ENCODE assay signal across 1 cellular context in the genomic region with DNA sequence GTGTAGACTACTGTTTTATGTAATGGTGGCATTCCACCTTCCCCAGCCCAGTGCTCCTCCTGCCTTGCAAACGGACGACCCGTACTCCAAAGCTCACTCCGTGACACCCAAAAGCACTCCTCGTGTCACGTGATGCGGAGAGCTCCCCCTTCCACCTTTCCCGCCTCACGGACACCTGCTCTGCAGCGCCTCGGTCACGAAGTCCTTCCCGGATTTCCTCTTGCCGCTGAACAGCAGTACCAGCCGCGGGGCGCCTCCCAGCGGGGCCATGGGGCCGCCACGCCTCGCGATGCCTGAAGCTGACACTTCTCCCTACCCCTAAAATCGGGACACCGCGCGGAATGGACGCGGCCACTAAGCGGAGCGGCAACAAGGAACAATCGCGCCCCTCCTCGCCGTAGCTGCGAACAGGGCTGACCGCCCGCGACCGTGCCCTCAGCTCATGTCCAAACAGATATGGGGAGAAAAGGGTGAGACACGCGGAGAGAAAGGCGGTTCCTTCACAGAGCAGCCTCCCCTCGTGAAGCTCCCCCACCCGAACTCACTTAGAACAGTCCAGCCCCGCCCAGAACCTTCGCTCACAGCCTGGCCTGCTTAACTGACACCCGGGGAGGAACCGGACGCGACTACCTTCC.
A peak's percentile ranks its signal among the peaks of the same experiment; 100 is the strongest.
TF ChIP-seq lines count a peak whose summit lies in the region.

A gene (minus strand): TSS at position 304 of the 635 bp plus-strand sequence. CDS start 34 bp downstream, at position 270.

TF ChIP-seq in WTC11, 78 proteins besides CTCF, POLR2A, EP300 and RAD21 (continued from another document):
- TF ChIP-seq, protein P1, sequence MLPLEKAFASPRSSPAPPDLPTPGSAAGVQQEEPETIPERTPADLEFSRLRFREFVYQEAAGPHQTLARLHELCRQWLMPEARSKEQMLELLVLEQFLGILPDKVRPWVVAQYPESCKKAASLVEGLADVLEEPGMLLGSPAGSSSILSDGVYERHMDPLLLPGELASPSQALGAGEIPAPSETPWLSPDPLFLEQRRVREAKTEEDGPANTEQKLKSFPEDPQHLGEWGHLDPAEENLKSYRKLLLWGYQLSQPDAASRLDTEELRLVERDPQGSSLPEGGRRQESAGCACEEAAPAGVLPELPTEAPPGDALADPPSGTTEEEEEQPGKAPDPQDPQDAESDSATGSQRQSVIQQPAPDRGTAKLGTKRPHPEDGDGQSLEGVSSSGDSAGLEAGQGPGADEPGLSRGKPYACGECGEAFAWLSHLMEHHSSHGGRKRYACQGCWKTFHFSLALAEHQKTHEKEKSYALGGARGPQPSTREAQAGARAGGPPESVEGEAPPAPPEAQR (CRISPR knock-in tag; IDR thresholded peaks at IDR 0.05) = no peak
- TF ChIP-seq, protein P2, sequence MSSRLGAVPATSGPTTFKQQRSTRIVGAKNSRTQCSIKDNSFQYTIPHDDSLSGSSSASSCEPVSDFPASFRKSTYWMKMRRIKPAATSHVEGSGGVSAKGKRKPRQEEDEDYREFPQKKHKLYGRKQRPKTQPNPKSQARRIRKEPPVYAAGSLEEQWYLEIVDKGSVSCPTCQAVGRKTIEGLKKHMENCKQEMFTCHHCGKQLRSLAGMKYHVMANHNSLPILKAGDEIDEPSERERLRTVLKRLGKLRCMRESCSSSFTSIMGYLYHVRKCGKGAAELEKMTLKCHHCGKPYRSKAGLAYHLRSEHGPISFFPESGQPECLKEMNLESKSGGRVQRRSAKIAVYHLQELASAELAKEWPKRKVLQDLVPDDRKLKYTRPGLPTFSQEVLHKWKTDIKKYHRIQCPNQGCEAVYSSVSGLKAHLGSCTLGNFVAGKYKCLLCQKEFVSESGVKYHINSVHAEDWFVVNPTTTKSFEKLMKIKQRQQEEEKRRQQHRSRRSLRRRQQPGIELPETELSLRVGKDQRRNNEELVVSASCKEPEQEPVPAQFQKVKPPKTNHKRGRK (CRISPR knock-in tag; IDR thresholded peaks at IDR 0.05; ENCODE audit: borderline replicate concordance) = no peak
- TF ChIP-seq NR3C1 (CRISPR knock-in tag; conservative IDR thresholded peaks at IDR 0.05; ENCODE audit: low read depth) (no peak), JAZF1 (CRISPR knock-in tag; IDR thresholded peaks at IDR 0.05) (no peak), ZNF416 (CRISPR knock-in tag; IDR thresholded peaks at IDR 0.05) (no peak), SP1 (CRISPR knock-in tag; conservative IDR thresholded peaks at IDR 0.05) (peak; percentile 80), MYBL2 (CRISPR knock-in tag; IDR thresholded peaks at IDR 0.05) (peak; percentile 96), ETV6 (CRISPR knock-in tag; IDR thresholded peaks at IDR 0.05) (peak; percentile 99), RORB (CRISPR knock-in tag; IDR thresholded peaks at IDR 0.05) (no peak), NR1H2 (CRISPR knock-in tag; IDR thresholded peaks at IDR 0.05) (peak; percentile 86), MXD4 (CRISPR knock-in tag; IDR thresholded peaks at IDR 0.05; ENCODE audit: borderline replicate concordance) (no peak), RELA (CRISPR knock-in tag; IDR thresholded peaks at IDR 0.05; ENCODE audit: borderline replicate concordance) (peak; percentile 96), CREB1 (CRISPR knock-in tag; IDR thresholded peaks at IDR 0.05) (peak; percentile 95), SOX15 (CRISPR knock-in tag; IDR thresholded peaks at IDR 0.05) (no peak), CBFB (CRISPR knock-in tag; IDR thresholded peaks at IDR 0.05; ENCODE audit: low read depth) (no peak), CREM (CRISPR knock-in tag; IDR thresholded peaks at IDR 0.05) (peak; percentile 24; the same call in 1 of the 2 replicates), ZNF396 (CRISPR knock-in tag; IDR thresholded peaks at IDR 0.05; ENCODE audit: borderline replicate concordance) (no peak), ZNF121 (CRISPR knock-in tag; IDR thresholded peaks at IDR 0.05) (peak; percentile 84), SMAD3 (CRISPR knock-in tag; IDR thresholded peaks at IDR 0.05; ENCODE audit: borderline replicate concordance) (peak; percentile 99), TEAD1 (CRISPR knock-in tag; IDR thresholded peaks at IDR 0.05) (peak; percentile 98), ZBTB21 (CRISPR knock-in tag; IDR thresholded peaks at IDR 0.05; ENCODE audit: borderline replicate concordance) (peak; percentile 84; the same call in 1 of the 2 replicates), ZNF138 (CRISPR knock-in tag; conservative IDR thresholded peaks at IDR 0.05) (peak; percentile 79; the same call in 1 of the 2 replicates), PRRX2 (CRISPR knock-in tag; IDR thresholded peaks at IDR 0.05) (no peak), FOXK1 (CRISPR knock-in tag; IDR thresholded peaks at IDR 0.05) (peak; percentile 97), ZNF317 (CRISPR knock-in tag; IDR thresholded peaks at IDR 0.05; ENCODE audit: borderline replicate concordance, low read depth) (peak; percentile 63; the same call in 1 of the 2 replicates), EMX1 (CRISPR knock-in tag; IDR thresholded peaks at IDR 0.05) (no peak), ZNF263 (CRISPR knock-in tag; IDR thresholded peaks at IDR 0.05; ENCODE audit: low read depth) (peak; percentile 64; the same call in 1 of the 2 replicates), ZNF232 (CRISPR knock-in tag; IDR thresholded peaks at IDR 0.05) (peak; percentile 99)
- TF ChIP-seq, protein P3, sequence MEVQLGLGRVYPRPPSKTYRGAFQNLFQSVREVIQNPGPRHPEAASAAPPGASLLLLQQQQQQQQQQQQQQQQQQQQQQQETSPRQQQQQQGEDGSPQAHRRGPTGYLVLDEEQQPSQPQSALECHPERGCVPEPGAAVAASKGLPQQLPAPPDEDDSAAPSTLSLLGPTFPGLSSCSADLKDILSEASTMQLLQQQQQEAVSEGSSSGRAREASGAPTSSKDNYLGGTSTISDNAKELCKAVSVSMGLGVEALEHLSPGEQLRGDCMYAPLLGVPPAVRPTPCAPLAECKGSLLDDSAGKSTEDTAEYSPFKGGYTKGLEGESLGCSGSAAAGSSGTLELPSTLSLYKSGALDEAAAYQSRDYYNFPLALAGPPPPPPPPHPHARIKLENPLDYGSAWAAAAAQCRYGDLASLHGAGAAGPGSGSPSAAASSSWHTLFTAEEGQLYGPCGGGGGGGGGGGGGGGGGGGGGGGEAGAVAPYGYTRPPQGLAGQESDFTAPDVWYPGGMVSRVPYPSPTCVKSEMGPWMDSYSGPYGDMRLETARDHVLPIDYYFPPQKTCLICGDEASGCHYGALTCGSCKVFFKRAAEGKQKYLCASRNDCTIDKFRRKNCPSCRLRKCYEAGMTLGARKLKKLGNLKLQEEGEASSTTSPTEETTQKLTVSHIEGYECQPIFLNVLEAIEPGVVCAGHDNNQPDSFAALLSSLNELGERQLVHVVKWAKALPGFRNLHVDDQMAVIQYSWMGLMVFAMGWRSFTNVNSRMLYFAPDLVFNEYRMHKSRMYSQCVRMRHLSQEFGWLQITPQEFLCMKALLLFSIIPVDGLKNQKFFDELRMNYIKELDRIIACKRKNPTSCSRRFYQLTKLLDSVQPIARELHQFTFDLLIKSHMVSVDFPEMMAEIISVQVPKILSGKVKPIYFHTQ (CRISPR knock-in tag; IDR thresholded peaks at IDR 0.05) = no peak
- TF ChIP-seq, protein P4, sequence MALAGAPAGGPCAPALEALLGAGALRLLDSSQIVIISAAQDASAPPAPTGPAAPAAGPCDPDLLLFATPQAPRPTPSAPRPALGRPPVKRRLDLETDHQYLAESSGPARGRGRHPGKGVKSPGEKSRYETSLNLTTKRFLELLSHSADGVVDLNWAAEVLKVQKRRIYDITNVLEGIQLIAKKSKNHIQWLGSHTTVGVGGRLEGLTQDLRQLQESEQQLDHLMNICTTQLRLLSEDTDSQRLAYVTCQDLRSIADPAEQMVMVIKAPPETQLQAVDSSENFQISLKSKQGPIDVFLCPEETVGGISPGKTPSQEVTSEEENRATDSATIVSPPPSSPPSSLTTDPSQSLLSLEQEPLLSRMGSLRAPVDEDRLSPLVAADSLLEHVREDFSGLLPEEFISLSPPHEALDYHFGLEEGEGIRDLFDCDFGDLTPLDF (CRISPR knock-in tag; IDR thresholded peaks at IDR 0.05) = peak; percentile 94; the same call in 1 of the 2 replicates
- TF ChIP-seq, protein P5, sequence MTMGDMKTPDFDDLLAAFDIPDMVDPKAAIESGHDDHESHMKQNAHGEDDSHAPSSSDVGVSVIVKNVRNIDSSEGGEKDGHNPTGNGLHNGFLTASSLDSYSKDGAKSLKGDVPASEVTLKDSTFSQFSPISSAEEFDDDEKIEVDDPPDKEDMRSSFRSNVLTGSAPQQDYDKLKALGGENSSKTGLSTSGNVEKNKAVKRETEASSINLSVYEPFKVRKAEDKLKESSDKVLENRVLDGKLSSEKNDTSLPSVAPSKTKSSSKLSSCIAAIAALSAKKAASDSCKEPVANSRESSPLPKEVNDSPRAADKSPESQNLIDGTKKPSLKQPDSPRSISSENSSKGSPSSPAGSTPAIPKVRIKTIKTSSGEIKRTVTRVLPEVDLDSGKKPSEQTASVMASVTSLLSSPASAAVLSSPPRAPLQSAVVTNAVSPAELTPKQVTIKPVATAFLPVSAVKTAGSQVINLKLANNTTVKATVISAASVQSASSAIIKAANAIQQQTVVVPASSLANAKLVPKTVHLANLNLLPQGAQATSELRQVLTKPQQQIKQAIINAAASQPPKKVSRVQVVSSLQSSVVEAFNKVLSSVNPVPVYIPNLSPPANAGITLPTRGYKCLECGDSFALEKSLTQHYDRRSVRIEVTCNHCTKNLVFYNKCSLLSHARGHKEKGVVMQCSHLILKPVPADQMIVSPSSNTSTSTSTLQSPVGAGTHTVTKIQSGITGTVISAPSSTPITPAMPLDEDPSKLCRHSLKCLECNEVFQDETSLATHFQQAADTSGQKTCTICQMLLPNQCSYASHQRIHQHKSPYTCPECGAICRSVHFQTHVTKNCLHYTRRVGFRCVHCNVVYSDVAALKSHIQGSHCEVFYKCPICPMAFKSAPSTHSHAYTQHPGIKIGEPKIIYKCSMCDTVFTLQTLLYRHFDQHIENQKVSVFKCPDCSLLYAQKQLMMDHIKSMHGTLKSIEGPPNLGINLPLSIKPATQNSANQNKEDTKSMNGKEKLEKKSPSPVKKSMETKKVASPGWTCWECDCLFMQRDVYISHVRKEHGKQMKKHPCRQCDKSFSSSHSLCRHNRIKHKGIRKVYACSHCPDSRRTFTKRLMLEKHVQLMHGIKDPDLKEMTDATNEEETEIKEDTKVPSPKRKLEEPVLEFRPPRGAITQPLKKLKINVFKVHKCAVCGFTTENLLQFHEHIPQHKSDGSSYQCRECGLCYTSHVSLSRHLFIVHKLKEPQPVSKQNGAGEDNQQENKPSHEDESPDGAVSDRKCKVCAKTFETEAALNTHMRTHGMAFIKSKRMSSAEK (CRISPR knock-in tag; IDR thresholded peaks at IDR 0.05; ENCODE audit: borderline replicate concordance) = no peak
- TF ChIP-seq, protein P6, sequence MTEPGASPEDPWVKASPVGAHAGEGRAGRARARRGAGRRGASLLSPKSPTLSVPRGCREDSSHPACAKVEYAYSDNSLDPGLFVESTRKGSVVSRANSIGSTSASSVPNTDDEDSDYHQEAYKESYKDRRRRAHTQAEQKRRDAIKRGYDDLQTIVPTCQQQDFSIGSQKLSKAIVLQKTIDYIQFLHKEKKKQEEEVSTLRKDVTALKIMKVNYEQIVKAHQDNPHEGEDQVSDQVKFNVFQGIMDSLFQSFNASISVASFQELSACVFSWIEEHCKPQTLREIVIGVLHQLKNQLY (CRISPR knock-in tag; IDR thresholded peaks at IDR 0.05) = 0 out of 2 replicates have a peak, but pooled peaks have one; percentile 37
- TF ChIP-seq, protein P7, sequence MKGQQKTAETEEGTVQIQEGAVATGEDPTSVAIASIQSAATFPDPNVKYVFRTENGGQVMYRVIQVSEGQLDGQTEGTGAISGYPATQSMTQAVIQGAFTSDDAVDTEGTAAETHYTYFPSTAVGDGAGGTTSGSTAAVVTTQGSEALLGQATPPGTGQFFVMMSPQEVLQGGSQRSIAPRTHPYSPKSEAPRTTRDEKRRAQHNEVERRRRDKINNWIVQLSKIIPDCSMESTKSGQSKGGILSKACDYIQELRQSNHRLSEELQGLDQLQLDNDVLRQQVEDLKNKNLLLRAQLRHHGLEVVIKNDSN (CRISPR knock-in tag; IDR thresholded peaks at IDR 0.05) = peak; percentile 96
- TF ChIP-seq, protein P8, sequence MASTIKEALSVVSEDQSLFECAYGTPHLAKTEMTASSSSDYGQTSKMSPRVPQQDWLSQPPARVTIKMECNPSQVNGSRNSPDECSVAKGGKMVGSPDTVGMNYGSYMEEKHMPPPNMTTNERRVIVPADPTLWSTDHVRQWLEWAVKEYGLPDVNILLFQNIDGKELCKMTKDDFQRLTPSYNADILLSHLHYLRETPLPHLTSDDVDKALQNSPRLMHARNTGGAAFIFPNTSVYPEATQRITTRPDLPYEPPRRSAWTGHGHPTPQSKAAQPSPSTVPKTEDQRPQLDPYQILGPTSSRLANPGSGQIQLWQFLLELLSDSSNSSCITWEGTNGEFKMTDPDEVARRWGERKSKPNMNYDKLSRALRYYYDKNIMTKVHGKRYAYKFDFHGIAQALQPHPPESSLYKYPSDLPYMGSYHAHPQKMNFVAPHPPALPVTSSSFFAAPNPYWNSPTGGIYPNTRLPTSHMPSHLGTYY (CRISPR knock-in tag; IDR thresholded peaks at IDR 0.05) = no peak; the same call in 1 of the 2 replicates
- TF ChIP-seq, protein P9, sequence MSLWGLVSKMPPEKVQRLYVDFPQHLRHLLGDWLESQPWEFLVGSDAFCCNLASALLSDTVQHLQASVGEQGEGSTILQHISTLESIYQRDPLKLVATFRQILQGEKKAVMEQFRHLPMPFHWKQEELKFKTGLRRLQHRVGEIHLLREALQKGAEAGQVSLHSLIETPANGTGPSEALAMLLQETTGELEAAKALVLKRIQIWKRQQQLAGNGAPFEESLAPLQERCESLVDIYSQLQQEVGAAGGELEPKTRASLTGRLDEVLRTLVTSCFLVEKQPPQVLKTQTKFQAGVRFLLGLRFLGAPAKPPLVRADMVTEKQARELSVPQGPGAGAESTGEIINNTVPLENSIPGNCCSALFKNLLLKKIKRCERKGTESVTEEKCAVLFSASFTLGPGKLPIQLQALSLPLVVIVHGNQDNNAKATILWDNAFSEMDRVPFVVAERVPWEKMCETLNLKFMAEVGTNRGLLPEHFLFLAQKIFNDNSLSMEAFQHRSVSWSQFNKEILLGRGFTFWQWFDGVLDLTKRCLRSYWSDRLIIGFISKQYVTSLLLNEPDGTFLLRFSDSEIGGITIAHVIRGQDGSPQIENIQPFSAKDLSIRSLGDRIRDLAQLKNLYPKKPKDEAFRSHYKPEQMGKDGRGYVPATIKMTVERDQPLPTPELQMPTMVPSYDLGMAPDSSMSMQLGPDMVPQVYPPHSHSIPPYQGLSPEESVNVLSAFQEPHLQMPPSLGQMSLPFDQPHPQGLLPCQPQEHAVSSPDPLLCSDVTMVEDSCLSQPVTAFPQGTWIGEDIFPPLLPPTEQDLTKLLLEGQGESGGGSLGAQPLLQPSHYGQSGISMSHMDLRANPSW (CRISPR knock-in tag; conservative IDR thresholded peaks at IDR 0.05; ENCODE audit: low read depth) = no peak
- TF ChIP-seq, protein P10, sequence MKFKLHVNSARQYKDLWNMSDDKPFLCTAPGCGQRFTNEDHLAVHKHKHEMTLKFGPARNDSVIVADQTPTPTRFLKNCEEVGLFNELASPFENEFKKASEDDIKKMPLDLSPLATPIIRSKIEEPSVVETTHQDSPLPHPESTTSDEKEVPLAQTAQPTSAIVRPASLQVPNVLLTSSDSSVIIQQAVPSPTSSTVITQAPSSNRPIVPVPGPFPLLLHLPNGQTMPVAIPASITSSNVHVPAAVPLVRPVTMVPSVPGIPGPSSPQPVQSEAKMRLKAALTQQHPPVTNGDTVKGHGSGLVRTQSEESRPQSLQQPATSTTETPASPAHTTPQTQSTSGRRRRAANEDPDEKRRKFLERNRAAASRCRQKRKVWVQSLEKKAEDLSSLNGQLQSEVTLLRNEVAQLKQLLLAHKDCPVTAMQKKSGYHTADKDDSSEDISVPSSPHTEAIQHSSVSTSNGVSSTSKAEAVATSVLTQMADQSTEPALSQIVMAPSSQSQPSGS (CRISPR knock-in tag; IDR thresholded peaks at IDR 0.05; ENCODE audit: borderline replicate concordance, low read depth) = peak; percentile 66; the same call in 1 of the 2 replicates
- TF ChIP-seq, protein P11, sequence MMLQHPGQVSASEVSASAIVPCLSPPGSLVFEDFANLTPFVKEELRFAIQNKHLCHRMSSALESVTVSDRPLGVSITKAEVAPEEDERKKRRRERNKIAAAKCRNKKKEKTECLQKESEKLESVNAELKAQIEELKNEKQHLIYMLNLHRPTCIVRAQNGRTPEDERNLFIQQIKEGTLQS (CRISPR knock-in tag; conservative IDR thresholded peaks at IDR 0.05) = 0 out of 2 replicates have a peak, but pooled peaks have one; percentile 44
